ENCODE assay signal across 18 cellular contexts in genomic region chr5:126983874-126984266, GRCh38.
"Had no signal": no experiment of that assay in that cellular context is flagged by ENCODE, and none has a peak within 500 bp of the region (broad histone marks: within the 10 kb centered on the region; RNA-seq: fewer than 3 reads in every experiment).

No MANE protein-coding gene starts in this region.

- H3K9me3 ChIP-seq: tibial nerve, vagina had no signal

- H3K27ac Mint-ChIP-seq: activated CD4-positive, alpha-beta memory T cell treated with anti-CD3 and anti-CD28 coated beads, Interleukin-2, amount 10 ng/mL, durations not matched to agents 7 days and 5 days; activated naive CD8-positive, alpha-beta T cell treated with anti-CD3 and anti-CD28 coated beads for 36 hours; activated T-cell treated with anti-CD3 and anti-CD28 coated beads, Interleukin-2, amount 50 U/mL, for 24 hours; T-helper 2 cell treated with Interferon-gamma antibody and Interleukin-4, amounts not matched to agents 5 μg/mL and 100 μg/mL, for 36 hours had no signal

- H3K27me3 ChIP-seq: foreskin keratinocyte, tibial nerve, vagina had no signal

- H3K4me3 ChIP-seq: skin epidermis, tibial nerve, vagina had no signal

- H3K36me3 ChIP-seq: tibial nerve, vagina had no signal

- ATAC-seq: activated CD4-positive, CD25-positive, alpha-beta regulatory T cell treated with anti-CD3 and anti-CD28 coated beads, Interleukin-2, amount 50 U/mL, for 24 hours; foreskin keratinocyte; left colon had no signal

- H3K4me3 Mint-ChIP-seq: activated CD4-positive, alpha-beta memory T cell treated with anti-CD3 and anti-CD28 coated beads, Interleukin-2, amount 10 ng/mL, durations not matched to agents 7 days and 5 days; activated naive CD8-positive, alpha-beta T cell treated with anti-CD3 and anti-CD28 coated beads for 36 hours; activated T-cell treated with anti-CD3 and anti-CD28 coated beads, Interleukin-2, amount 50 U/mL, for 24 hours; brain; T-helper 2 cell treated with Interferon-gamma antibody and Interleukin-4, amounts not matched to agents 5 μg/mL and 100 μg/mL, for 36 hours had no signal

- H3K36me3 Mint-ChIP-seq: activated naive CD8-positive, alpha-beta T cell treated with anti-CD3 and anti-CD28 coated beads for 36 hours; brain had no signal

- H3K27ac ChIP-seq: foreskin keratinocyte, skin epidermis, tibial nerve, vagina had no signal

- H3K4me1 ChIP-seq: foreskin keratinocyte, tibial nerve, vagina had no signal

- H3K9me3 Mint-ChIP-seq: activated CD4-positive, alpha-beta memory T cell treated with anti-CD3 and anti-CD28 coated beads, Interleukin-2, amount 10 ng/mL, durations not matched to agents 7 days and 5 days; activated T-cell treated with anti-CD3 and anti-CD28 coated beads, Interleukin-2, amount 50 U/mL, for 24 hours; T-helper 2 cell treated with Interferon-gamma antibody and Interleukin-4, amounts not matched to agents 5 μg/mL and 100 μg/mL, for 36 hours had no signal

- DNase-seq: activated CD4-positive, alpha-beta memory T cell treated with anti-CD3 and anti-CD28 coated beads, Interleukin-2, amount 10 ng/mL, durations not matched to agents 7 days and 5 days; activated effector memory CD4-positive, alpha-beta T cell treated with Interleukin-2 at 50 U/mL for 16 hours; activated naive CD8-positive, alpha-beta T cell treated with anti-CD3 and anti-CD28 coated beads for 36 hours; activated T-cell treated with anti-CD3 and anti-CD28 coated beads, Interleukin-2, amount 50 U/mL, for 24 hours; cortex of kidney; effector memory CD4-positive, alpha-beta T cell; foreskin keratinocyte; head of caudate nucleus; left colon; stimulated activated CD4-positive, alpha-beta T cell treated with anti-CD3 and anti-CD28 coated beads, Interleukin-4, amount 100 ng/mL, for 24 hours; stimulated activated naive CD4-positive, alpha-beta T cell treated with Interleukin-2 at 50 U/mL for 16 hours; substantia nigra had no signal

- H3K27me3 Mint-ChIP-seq: activated CD4-positive, alpha-beta memory T cell treated with anti-CD3 and anti-CD28 coated beads, Interleukin-2, amount 10 ng/mL, durations not matched to agents 7 days and 5 days; activated naive CD8-positive, alpha-beta T cell treated with anti-CD3 and anti-CD28 coated beads for 36 hours; activated T-cell treated with anti-CD3 and anti-CD28 coated beads, Interleukin-2, amount 50 U/mL, for 24 hours; brain had no signal
